31 cellular contexts compared by ENCODE assay signal in the genomic region with DNA sequence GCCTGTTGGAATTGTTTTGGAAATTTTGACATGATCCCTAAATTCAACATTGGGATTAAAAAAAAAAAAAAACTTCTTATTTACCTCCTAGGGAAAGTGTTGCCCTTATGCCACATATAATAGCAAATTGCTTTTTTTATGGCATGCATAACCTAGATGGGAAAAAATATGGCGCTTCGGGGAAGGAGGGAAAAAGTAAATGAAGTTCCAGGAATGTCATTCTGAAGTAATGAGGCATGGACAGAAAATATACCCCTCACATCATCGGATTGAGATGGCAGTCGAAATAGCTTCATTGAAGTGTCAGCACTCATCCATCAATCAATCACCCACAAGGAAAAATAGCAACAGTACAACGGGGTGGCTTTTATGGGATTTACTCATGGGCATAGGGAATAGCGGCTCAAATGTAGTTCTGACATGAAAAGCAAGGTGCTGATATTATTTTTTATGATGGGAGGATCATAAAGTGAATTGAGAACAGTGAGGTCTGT.
"Had no signal": no experiment of that assay in that cellular context is flagged by ENCODE, and none has a peak within 500 bp of the region (broad histone marks: within the 10 kb centered on the region; RNA-seq: fewer than 3 reads in every experiment).

No MANE protein-coding gene starts in this region.

- DNase-seq: activated B cell treated with CpG ODN at 0.5 μM for 24 hours; activated CD4-positive, alpha-beta T cell treated with anti-CD3 and anti-CD28 coated beads for 48 hours; activated CD4-positive, alpha-beta T cell treated with anti-CD3 and anti-CD28 coated beads, Interleukin-2, amount 50 U/mL, for 1 hour; activated CD4-positive, alpha-beta T cell treated with anti-CD3 and anti-CD28 coated beads, Interleukin-2, amount 50 U/mL, for 48 hours; activated CD8-positive, alpha-beta memory T cell treated with anti-CD3 and anti-CD28 coated beads for 24 hours; activated CD8-positive, alpha-beta T cell treated with anti-CD3 and anti-CD28 coated beads for 36 hours; activated effector memory CD4-positive, alpha-beta T cell treated with Interleukin-2 at 50 U/mL for 16 hours; activated gamma-delta T cell treated with Interleukin-2 at 50 U/mL for 16 hours; activated naive CD4-positive, alpha-beta T cell treated with anti-CD3 and anti-CD28 coated beads, Interleukin-2, amount 50 U/mL, for 16 hours; activated naive CD4-positive, alpha-beta T cell treated with Interleukin-2 at 50 U/mL for 16 hours; activated T-cell treated with anti-CD3 and anti-CD28 coated beads, Interleukin-2, amount 50 U/mL, for 4 hours; amniotic stem cell; anterior cingulate cortex; brain microvascular endothelial cell; caudate nucleus; cortex of kidney; dermis blood vessel endothelial cell; effector CD4-positive, alpha-beta T cell; effector memory CD8-positive, alpha-beta T cell; erythroblast; esophagus squamous epithelium; foreskin melanocyte; head of caudate nucleus; T-helper 1 cell; T-helper 17 cell; T1000; WERI-Rb-1 had no signal

- H3K36me3 Mint-ChIP-seq: activated naive CD8-positive, alpha-beta T cell had no signal

- H3K4me3 ChIP-seq: esophagus squamous epithelium, gastroesophageal sphincter had no signal

- H3K4me1 Mint-ChIP-seq: activated B cell treated with CpG ODN at 0.5 μM for 24 hours; activated T-helper 17 cell treated with anti-CD3 and anti-CD28 coated beads, Interleukin-2, amount 50 U/mL, for 72 hours had no signal

- H3K4me3 Mint-ChIP-seq: activated B cell treated with CpG ODN at 0.5 μM for 24 hours; activated CD8-positive, alpha-beta T cell treated with anti-CD3 and anti-CD28 coated beads for 36 hours; activated naive CD8-positive, alpha-beta T cell; activated T-cell treated with anti-CD3 and anti-CD28 coated beads, Interleukin-2, amount 50 U/mL, for 4 hours; activated T-helper 17 cell treated with anti-CD3 and anti-CD28 coated beads, Interleukin-2, amount 50 U/mL, for 72 hours; effector memory CD8-positive, alpha-beta T cell; T-helper 17 cell; T-helper 2 cell treated with Interferon-gamma antibody and Interleukin-4, amounts not matched to agents 5 μg/mL and 100 μg/mL, for 36 hours had no signal

- H3K9me3 ChIP-seq: esophagus squamous epithelium had no signal

- H3K27ac Mint-ChIP-seq: activated B cell treated with CpG ODN at 0.5 μM for 24 hours; activated CD8-positive, alpha-beta T cell treated with anti-CD3 and anti-CD28 coated beads for 36 hours; activated naive CD8-positive, alpha-beta T cell; activated T-helper 17 cell treated with anti-CD3 and anti-CD28 coated beads, Interleukin-2, amount 50 U/mL, for 72 hours; effector memory CD8-positive, alpha-beta T cell; T-helper 17 cell; T-helper 2 cell treated with Interferon-gamma antibody and Interleukin-4, amounts not matched to agents 5 μg/mL and 100 μg/mL, for 36 hours had no signal

- H3K36me3 ChIP-seq: brain microvascular endothelial cell, esophagus squamous epithelium, gastroesophageal sphincter, WERI-Rb-1 had no signal

- H3K27me3 ChIP-seq: brain microvascular endothelial cell, esophagus squamous epithelium had no signal

- H3K27ac ChIP-seq: brain microvascular endothelial cell, esophagus squamous epithelium, gastroesophageal sphincter, WERI-Rb-1 had no signal

- H3K9me3 Mint-ChIP-seq: activated CD8-positive, alpha-beta T cell treated with anti-CD3 and anti-CD28 coated beads for 36 hours; activated T-cell treated with anti-CD3 and anti-CD28 coated beads, Interleukin-2, amount 50 U/mL, for 4 hours; activated T-helper 17 cell treated with anti-CD3 and anti-CD28 coated beads, Interleukin-2, amount 50 U/mL, for 72 hours; effector memory CD8-positive, alpha-beta T cell; T-helper 2 cell treated with Interferon-gamma antibody and Interleukin-4, amounts not matched to agents 5 μg/mL and 100 μg/mL, for 36 hours had no signal

- H3K27me3 Mint-ChIP-seq: activated CD8-positive, alpha-beta T cell treated with anti-CD3 and anti-CD28 coated beads for 36 hours; activated naive CD8-positive, alpha-beta T cell; activated T-helper 17 cell treated with anti-CD3 and anti-CD28 coated beads, Interleukin-2, amount 50 U/mL, for 72 hours; T-helper 17 cell had no signal
